In genomic region chr11:40842750-40843339, GRCh38 we compare ENCODE assay signal across 1 cellular context.
TF ChIP-seq lines count a peak whose summit lies in the region.

No MANE protein-coding gene starts in this region.

TF ChIP-seq in WTC11, 78 proteins besides CTCF, POLR2A, EP300 and RAD21 (continued from another document):
- no peak for TF ChIP-seq HMGXB4 (CRISPR knock-in tag; IDR thresholded peaks at IDR 0.05)
- TF ChIP-seq AFF4 (CRISPR knock-in tag; IDR thresholded peaks at IDR 0.05; ENCODE audit: borderline replicate concordance), result no peak
- TF ChIP-seq EMX1 (CRISPR knock-in tag; IDR thresholded peaks at IDR 0.05), result no peak
- no peak for TF ChIP-seq CREM (CRISPR knock-in tag; IDR thresholded peaks at IDR 0.05)
- TF ChIP-seq, protein P1, sequence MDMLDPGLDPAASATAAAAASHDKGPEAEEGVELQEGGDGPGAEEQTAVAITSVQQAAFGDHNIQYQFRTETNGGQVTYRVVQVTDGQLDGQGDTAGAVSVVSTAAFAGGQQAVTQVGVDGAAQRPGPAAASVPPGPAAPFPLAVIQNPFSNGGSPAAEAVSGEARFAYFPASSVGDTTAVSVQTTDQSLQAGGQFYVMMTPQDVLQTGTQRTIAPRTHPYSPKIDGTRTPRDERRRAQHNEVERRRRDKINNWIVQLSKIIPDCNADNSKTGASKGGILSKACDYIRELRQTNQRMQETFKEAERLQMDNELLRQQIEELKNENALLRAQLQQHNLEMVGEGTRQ (CRISPR knock-in tag; IDR thresholded peaks at IDR 0.05), result no peak
- no peak for TF ChIP-seq ZNF232 (CRISPR knock-in tag; IDR thresholded peaks at IDR 0.05)
- TF ChIP-seq HMGA2 (CRISPR knock-in tag; IDR thresholded peaks at IDR 0.05), result no peak
- TF ChIP-seq SMAD4 (CRISPR knock-in tag; IDR thresholded peaks at IDR 0.05), result no peak
- TF ChIP-seq SMAD3 (CRISPR knock-in tag; IDR thresholded peaks at IDR 0.05; ENCODE audit: borderline replicate concordance), result no peak
- TF ChIP-seq ZNF425 (CRISPR knock-in tag; conservative IDR thresholded peaks at IDR 0.05), result no peak
- TF ChIP-seq, protein P2, sequence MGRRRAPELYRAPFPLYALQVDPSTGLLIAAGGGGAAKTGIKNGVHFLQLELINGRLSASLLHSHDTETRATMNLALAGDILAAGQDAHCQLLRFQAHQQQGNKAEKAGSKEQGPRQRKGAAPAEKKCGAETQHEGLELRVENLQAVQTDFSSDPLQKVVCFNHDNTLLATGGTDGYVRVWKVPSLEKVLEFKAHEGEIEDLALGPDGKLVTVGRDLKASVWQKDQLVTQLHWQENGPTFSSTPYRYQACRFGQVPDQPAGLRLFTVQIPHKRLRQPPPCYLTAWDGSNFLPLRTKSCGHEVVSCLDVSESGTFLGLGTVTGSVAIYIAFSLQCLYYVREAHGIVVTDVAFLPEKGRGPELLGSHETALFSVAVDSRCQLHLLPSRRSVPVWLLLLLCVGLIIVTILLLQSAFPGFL (CRISPR knock-in tag; IDR thresholded peaks at IDR 0.05; ENCODE audit: borderline replicate concordance), result no peak
- TF ChIP-seq GABPB1 (CRISPR knock-in tag; IDR thresholded peaks at IDR 0.05), result no peak
- TF ChIP-seq SOX15 (CRISPR knock-in tag; IDR thresholded peaks at IDR 0.05), result no peak
- TF ChIP-seq GRHL2 (CRISPR knock-in tag; IDR thresholded peaks at IDR 0.05; ENCODE audit: insufficient replicate concordance, severe bottlenecking), result no peak
- TF ChIP-seq NR2C2 (CRISPR knock-in tag; IDR thresholded peaks at IDR 0.05), result no peak
TF ChIP-seq in WTC11: peak in this region for 0.
